In the genomic region with DNA sequence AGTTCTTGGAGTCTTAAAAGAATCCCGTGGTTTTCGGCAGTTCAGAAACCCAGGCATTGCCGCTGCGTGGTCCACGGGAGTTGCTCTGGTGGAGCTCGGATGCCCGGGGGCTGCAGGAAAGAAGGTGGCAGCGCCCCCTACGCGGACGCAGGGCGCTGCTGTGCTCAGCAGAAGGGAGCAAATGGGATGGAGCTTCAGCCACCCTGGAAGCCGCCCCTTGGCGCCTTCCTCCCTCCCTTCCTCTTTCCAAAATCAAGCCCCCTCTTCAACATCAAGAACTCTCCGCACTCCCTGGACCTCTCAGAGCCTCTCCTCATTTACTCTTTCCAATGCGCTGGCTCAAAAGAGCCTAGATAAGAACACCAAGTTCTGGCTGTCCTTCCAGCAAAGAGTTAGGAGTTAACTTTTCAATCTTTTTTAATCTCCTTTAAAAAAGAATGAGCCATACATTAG, we compare ENCODE assay signal across 8 cellular contexts. TPM values are rescaled to one million over a fixed set of nuclear protein-coding genes. Genes with fewer than 3 reads are reported as not detected.
DNase-seq lines count a peak whose midpoint lies in the region; ATAC-seq and TF ChIP-seq lines count a peak whose summit lies in the region.

No MANE protein-coding gene starts in this region.

- H3K4me3 Mint-ChIP-seq in brain: peak overlapping the region; percentile 87 to 93 (median 88)

- DNase-seq in C1 segment of cervical spinal cord (lab: John Stamatoyannopoulos, UW) (peak in 8 of 14 donors; percentile 1 to 31 (median 23)), medulla oblongata (ENCODE audit: extremely low spot score) (peak; percentile 42), thyroid gland (peak; percentile 39 to 55), NCI-H774 (lab: John Stamatoyannopoulos, UW) (no peak), mesenteric fat pad (ENCODE audit: low spot score) (no peak)

- no peaks in the 10 kb centered on the region for H4K20me1 ChIP-seq in Loucy (ENCODE audit: insufficient read depth, low read length, poor library complexity, severe bottlenecking)

- no peak for TF ChIP-seq POLR2A in thyroid gland (IDR thresholded peaks at IDR 0.05)

- no peaks in the 10 kb centered on the region for H3K36me3 Mint-ChIP-seq in brain

- peaks cover 12% of the 10 kb centered on the region for H3K27me3 ChIP-seq in Loucy (ENCODE audit: insufficient read depth, low read length, poor library complexity, severe bottlenecking)
- H3K27me3 ChIP-seq in thyroid gland: no peaks in the 10 kb centered on the region

- H3K4me2 ChIP-seq in Loucy (ENCODE audit: low read depth, low read length, poor library complexity, severe bottlenecking): peak overlapping the region; percentile 89

- intact Hi-C loops in thyroid gland (cut with DNase I): no loop called here

- peaks cover 6% of the 10 kb centered on the region for H3K4me1 ChIP-seq in Loucy (ENCODE audit: insufficient read depth, low read length, poor library complexity, severe bottlenecking)
- peaks cover 8 to 9% of the 10 kb centered on the region in 2 donors for H3K4me1 ChIP-seq in thyroid gland

- H3K4me3 ChIP-seq in Loucy (ENCODE audit: low read length, poor library complexity, severe bottlenecking) (peak overlapping the region; percentile 72), thyroid gland (replicated peaks in 1 of 3) (peak overlapping the region in 1 of 3 donors; percentile 53)

- H3K27ac Mint-ChIP-seq in brain: peak overlapping the region; percentile 56 to 87 (median 83)

- no peak for ATAC-seq in HG02852 (IDR thresholded peaks at IDR 0.05; ENCODE audit: unreplicated experiment)

- H3K4me1 Mint-ChIP-seq in brain: peaks cover 41% of the 10 kb centered on the region

- H3K9me2 ChIP-seq in Loucy (replicated peaks; ENCODE audit: low read depth, low read length): no peaks in the 10 kb centered on the region

- H3K9ac ChIP-seq in Loucy (ENCODE audit: low read depth, low read length, poor library complexity, severe bottlenecking): peak overlapping the region; percentile 41

- H3K9me3 Mint-ChIP-seq in brain: peaks cover 0 to 3% (median 0%) of the 10 kb centered on the region in 5 experiments

- peak overlapping the region in 2 of 3 donors; percentile 30 to 59 for H3K27ac ChIP-seq in thyroid gland

- H3K27me3 Mint-ChIP-seq in brain: peaks cover 20% of the 10 kb centered on the region

- no peaks in the 10 kb centered on the region for H3K36me3 ChIP-seq in Loucy (ENCODE audit: insufficient read depth, low read length)
- H3K36me3 ChIP-seq in thyroid gland: no peaks in the 10 kb centered on the region

- no peaks in the 10 kb centered on the region for H3F3A ChIP-seq in Loucy (ENCODE audit: low read depth)

- peak overlapping the region; percentile 96 for H2AFZ ChIP-seq in Loucy (ENCODE audit: low read length)

- H3K9me3 ChIP-seq in Loucy (ENCODE audit: insufficient read depth, low read depth, low read length) (no peaks in the 10 kb centered on the region), thyroid gland (no peaks in the 10 kb centered on the region)

- no peaks in the 10 kb centered on the region for H3K79me2 ChIP-seq in Loucy (ENCODE audit: insufficient read depth, low read length)

- 0 to 2% methylated on average over 7 to 16 of the region's 16 CpGs for WGBS in thyroid gland, 2 donors

- TF ChIP-seq CTCF in Loucy (conservative IDR thresholded peaks at IDR 0.05; ENCODE audit: low read length) (peak; percentile 50), brain (conservative IDR thresholded peaks at IDR 0.05) (peak; percentile 57 to 72), thyroid gland (IDR thresholded peaks at IDR 0.05) (peak; percentile 6 to 45 (median 16))

RNA-seq across cellular contexts. Expression of gene CHRNA7, which starts 0.9 kb away (rescaled TPM):
- polyA plus RNA-seq in brain (ENCODE audit: insufficient read depth, low read depth, low replicate concordance): 1.8 TPM
- total RNA-seq in thyroid gland (10 to 100 TPM; 10.2 to 12.6 (median 12.0) TPM), mesenteric fat pad (2.0 TPM)

Comparison
In these comparisons a context has a peak if more than half of its experiments do, and no peak if none do; other contexts are left out.
1. DNase-seq: peak in C1 segment of cervical spinal cord (8 of 14), medulla oblongata (single experiment) and thyroid gland (2 of 2); none in NCI-H774 (single experiment) and mesenteric fat pad (single experiment).
2. Peak in every context shown above with its lines, with median percentiles within 50 percentile points of each other: CTCF ChIP-seq.